16 cellular contexts compared by ENCODE assay signal in the genomic region with DNA sequence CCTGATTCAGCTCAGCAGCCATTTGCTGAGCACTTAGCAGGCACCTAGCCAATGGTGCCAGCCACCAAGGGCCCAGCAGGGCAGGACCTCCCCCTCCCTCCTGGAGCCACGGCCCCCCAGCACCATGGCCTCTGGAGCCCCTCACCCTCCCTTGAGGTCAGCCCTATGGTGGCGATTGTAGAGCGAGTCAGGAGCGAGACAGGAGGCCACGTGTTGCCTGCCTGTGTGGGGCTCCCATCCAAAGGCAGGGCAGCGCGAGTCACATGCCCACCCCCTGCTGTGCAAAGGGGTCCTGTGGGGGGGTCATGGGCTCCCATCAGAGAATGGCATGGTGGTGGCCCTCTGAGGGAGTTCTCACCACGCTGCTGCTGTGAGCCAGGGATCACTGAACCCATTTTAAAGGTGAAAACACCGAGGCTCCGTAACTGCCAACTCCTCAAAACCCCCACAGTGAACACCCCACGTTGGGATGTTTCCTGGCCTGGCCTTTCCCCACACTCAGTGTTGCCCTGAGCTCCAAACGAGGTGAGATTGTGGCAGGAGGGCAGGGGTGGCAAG. TPM values are rescaled to one million over a fixed set of nuclear protein-coding genes. Genes with fewer than 3 reads are reported as not detected.
DNase-seq lines count a peak whose midpoint lies in the region; ATAC-seq and TF ChIP-seq lines count a peak whose summit lies in the region.
"Had no signal": no experiment of that assay in that cellular context is flagged by ENCODE, and none has a peak within 500 bp of the region (broad histone marks: within the 10 kb centered on the region; RNA-seq: fewer than 3 reads in every experiment).

No MANE protein-coding gene starts in this region.

- peak overlapping the region in 1 of 2 experiments; percentile 14 for H2BK12ac ChIP-seq in mesenchymal stem cell (ENCODE audit: low read length in 2 of 2)

- intact Hi-C loops in body of pancreas (cut with DNase I) = no loop called here
- intact Hi-C loops in stomach (cut with DNase I; ENCODE audit: low total_unique reads) = no loop called here

- 85 to 90% methylated on average over 8 to 12 of the region's 12 CpGs for WGBS in body of pancreas, 2 donors
- WGBS in mesenchymal stem cell = 88% methylated on average over 11 of the region's 12 CpGs
- 89 to 96% (median 91%) methylated on average over 7 to 12 of the region's 12 CpGs for WGBS in stomach, 5 donors

- H3K14ac ChIP-seq in mesenchymal stem cell (ENCODE audit: low read length in 2 of 2) = peak overlapping the region in 1 of 2 experiments; percentile 51

- no peak for TF ChIP-seq CTCF in body of pancreas (IDR thresholded peaks at IDR 0.05)
- no peak for TF ChIP-seq CTCF in stomach (IDR thresholded peaks at IDR 0.05)

- H2BK120ac ChIP-seq in mesenchymal stem cell (ENCODE audit: low read depth, low read length) = no peak overlapping the region

- no peak overlapping the region for H3K4me2 ChIP-seq in mesenchymal stem cell (ENCODE audit: low read length, poor library complexity, severe bottlenecking)

- H3K27me3 ChIP-seq in body of pancreas (no peaks in the 10 kb centered on the region), mesenchymal stem cell (ENCODE audit: control insufficient read depth in 1 of 2, insufficient read depth in 1 of 2, low read length in 2 of 2) (peaks cover 0 to 3% of the 10 kb centered on the region in 2 experiments), stomach (no peaks in the 10 kb centered on the region)
- H3K27me3 ChIP-seq: SJSA1 had no signal

- no peak overlapping the region for H3K18ac ChIP-seq in mesenchymal stem cell (ENCODE audit: low read depth in 1 of 2, low read length in 2 of 2)

- DNase-seq in D341Med (ENCODE audit: low spot score) = peak; percentile 13
- peak in 1 of 4 donors; percentile 9 for DNase-seq in body of pancreas
- DNase-seq in mesenchymal stem cell = no peak
- DNase-seq in stomach = no peak
- no peak for DNase-seq in DMS53 (lab: John Stamatoyannopoulos, UW)
- no peak for DNase-seq in medulla oblongata (ENCODE audit: extremely low spot score)
- no peak for DNase-seq in activated gamma-delta T cell treated with Interleukin-2 at 50 U/mL for 16 hours
- DNase-seq: activated CD4-positive, alpha-beta T cell treated with anti-CD3 and anti-CD28 coated beads for 1 hour; activated CD8-positive, alpha-beta memory T cell treated with anti-CD3 and anti-CD28 coated beads, Interleukin-2, amount 10 ng/mL, durations not matched to agents 7 days and 5 days; AML-193; cortex of kidney; HCEC 1CT; NCI-H1694 had no signal

- no peaks in the 10 kb centered on the region for H3K79me1 ChIP-seq in mesenchymal stem cell (replicated peaks; ENCODE audit: low read length, poor library complexity, severe bottlenecking)

- no peak overlapping the region for H2BK5ac ChIP-seq in mesenchymal stem cell (ENCODE audit: low read depth, low read length, poor library complexity, severe bottlenecking)

- H3K36me3 ChIP-seq in body of pancreas (replicated peaks in 1 of 2; ENCODE audit: insufficient read depth in 1 of 2, low read depth in 2 of 2) = no peaks in the 10 kb centered on the region
- peaks cover 0 to 3% of the 10 kb centered on the region in 2 experiments for H3K36me3 ChIP-seq in mesenchymal stem cell (ENCODE audit: control insufficient read depth in 1 of 2, insufficient read depth in 2 of 2, low read depth in 1 of 2, low read length in 2 of 2)
- no peaks in the 10 kb centered on the region for H3K36me3 ChIP-seq in stomach
- H3K36me3 ChIP-seq: SJSA1 had no signal

- no peak for TF ChIP-seq EP300 in stomach (IDR thresholded peaks at IDR 0.05)

- peak overlapping the region in 3 of 4 donors; percentile 25 to 72 (median 39) for H3K27ac ChIP-seq in body of pancreas
- H3K27ac ChIP-seq in mesenchymal stem cell (ENCODE audit: low read length, poor library complexity, severe bottlenecking) = no peak overlapping the region
- peak overlapping the region in 4 of 5 donors; percentile 26 to 94 (median 77) for H3K27ac ChIP-seq in stomach
- H3K27ac ChIP-seq: SJSA1 had no signal

- peak overlapping the region; percentile 60 for H2AK5ac ChIP-seq in mesenchymal stem cell (ENCODE audit: low read length, severe bottlenecking)

- H3K4me3 ChIP-seq in body of pancreas (no peak overlapping the region), mesenchymal stem cell (ENCODE audit: insufficient read depth in 1 of 2, low read depth in 1 of 2, low read length in 2 of 2) (no peak overlapping the region), stomach (no peak overlapping the region)
- H3K4me3 ChIP-seq: SJSA1 had no signal

- ATAC-seq in body of pancreas (no peak), GM18505 (IDR thresholded peaks at IDR 0.05; ENCODE audit: unreplicated experiment) (no peak)
- ATAC-seq: activated CD8-positive, alpha-beta memory T cell treated with anti-CD3 and anti-CD28 coated beads, Interleukin-2, amount 10 ng/mL, durations not matched to agents 7 days and 5 days had no signal

- H3K4ac ChIP-seq in mesenchymal stem cell (ENCODE audit: low read depth in 1 of 2, low read length in 2 of 2) = no peak overlapping the region

- H3K9me3 ChIP-seq in body of pancreas (no peaks in the 10 kb centered on the region), mesenchymal stem cell (ENCODE audit: control insufficient read depth, low read length) (no peaks in the 10 kb centered on the region), stomach (no peaks in the 10 kb centered on the region)
- H3K9me3 ChIP-seq: SJSA1 had no signal

- H3K23ac ChIP-seq in mesenchymal stem cell (ENCODE audit: low read length in 2 of 2) = no peak overlapping the region

- TF ChIP-seq POLR2A in body of pancreas (IDR thresholded peaks at IDR 0.05) (no peak), stomach (IDR thresholded peaks at IDR 0.05) (no peak), GM18505 (IDR thresholded peaks at IDR 0.05; ENCODE audit: borderline replicate concordance, extremely low read depth, insufficient read depth, insufficient read length) (no peak)

- H4K91ac ChIP-seq in mesenchymal stem cell (ENCODE audit: low read length) = peak overlapping the region; percentile 54

- no peak overlapping the region for H3K9ac ChIP-seq in mesenchymal stem cell (ENCODE audit: low read length)

- no peak overlapping the region for H4K8ac ChIP-seq in mesenchymal stem cell (ENCODE audit: low read length)

- no peak overlapping the region for H2BK15ac ChIP-seq in mesenchymal stem cell (ENCODE audit: low read depth, poor library complexity, severe bottlenecking)

- no peak overlapping the region for H2AFZ ChIP-seq in mesenchymal stem cell (ENCODE audit: low read depth, low read length)

- H3K4me1 ChIP-seq in body of pancreas (peaks cover 63% of the 10 kb centered on the region), mesenchymal stem cell (ENCODE audit: control insufficient read depth, insufficient read depth, low read depth, low read length) (peaks cover 33% of the 10 kb centered on the region), stomach (peaks cover 14 to 71% (median 45%) of the 10 kb centered on the region in 4 donors)

RNA-seq across cellular contexts. Expression of a gene that starts 35.6 kb away (rescaled TPM):
- 10 to 100 TPM; 74.2 to 85.4 TPM for total RNA-seq in body of pancreas
- polyA plus RNA-seq in mesenchymal stem cell (2013, experiment 1 of 2) = 3.1 TPM
- polyA plus RNA-seq in mesenchymal stem cell (2013, experiment 2 of 2) = 4.3 TPM
- total RNA-seq in stomach = 100 to 1,000 TPM in 1 of 5 donors, 10 to 100 TPM in 3, under 1 TPM in 1; 0.87 to 113 (median 31.4) TPM
- polyA plus RNA-seq in stomach = 100 to 1,000 TPM in 1 of 3 donors, 10 to 100 TPM in 2; 14.1 to 101 (median 32.3) TPM
- total RNA-seq: HT1080 had no signal
